23 cellular contexts compared by ENCODE assay signal in genomic region chr2:204731996-204732395, GRCh38.
DNase-seq lines count a peak whose midpoint lies in the region; TF ChIP-seq lines count a peak whose summit lies in the region.
"Had no signal": no experiment of that assay in that cellular context is flagged by ENCODE, and none has a peak within 500 bp of the region (broad histone marks: within the 10 kb centered on the region; RNA-seq: fewer than 3 reads in every experiment).

No MANE protein-coding gene starts in this region.

- H3K4me3 Mint-ChIP-seq in nephron progenitor cell, result no peak overlapping the region
- H3K4me3 Mint-ChIP-seq: CD14-positive monocyte; effector memory CD8-positive, alpha-beta T cell had no signal

- peaks cover 11% of the 10 kb centered on the region for H3K4me1 Mint-ChIP-seq in nephron progenitor cell
- H3K4me1 Mint-ChIP-seq: CD14-positive monocyte had no signal

- TF ChIP-seq CTCF in fibroblast of pulmonary artery (IDR thresholded peaks at IDR 0.05; ENCODE audit: low read length, missing control alignments) (no peak), nephron progenitor cell (IDR thresholded peaks at IDR 0.05) (no peak), GM20000 (IDR thresholded peaks at IDR 0.05; ENCODE audit: extremely low read depth, missing control alignments) (no peak)

- H3K9me3 Mint-ChIP-seq in nephron progenitor cell, result peaks cover 8% of the 10 kb centered on the region

- no peaks in the 10 kb centered on the region for H3K36me3 Mint-ChIP-seq in nephron progenitor cell (ENCODE audit: low read depth)
- H3K36me3 Mint-ChIP-seq: CD14-positive monocyte had no signal

- no peaks in the 10 kb centered on the region for H3K27me3 Mint-ChIP-seq in nephron progenitor cell (ENCODE audit: low read depth, poor library complexity)

- DNase-seq in GM03348 (ENCODE audit: low spot score) (peak; percentile 37), amniotic epithelial cell (ENCODE audit: low read depth) (peak; percentile 91), fibroblast of pulmonary artery (ENCODE audit: low read depth) (peak; percentile 81), nephron progenitor cell (no peak), SIG-M5 (lab: John Stamatoyannopoulos, UW) (no peak), GM20000 (ENCODE audit: low spot score) (no peak), KG1 (lab: John Stamatoyannopoulos, UW) (no peak)
- DNase-seq in central memory CD4-positive, alpha-beta T cell, result no peak
- DNase-seq: activated naive CD4-positive, alpha-beta T cell; activated T-cell treated with anti-CD3 and anti-CD28 coated beads, Interleukin-2, amount 50 U/mL, for 1 hour; anterior cingulate cortex; effector memory CD8-positive, alpha-beta T cell; esophagus squamous epithelium; head of caudate nucleus; MM.1S; mucosa of descending colon; NCI-H1436 treated with DMSO at 0.1 percent for 48 hours; NCI-H69; stimulated activated CD4-positive, alpha-beta T cell treated with anti-CD3 and anti-CD28 coated beads, Interleukin-1b, Interleukin-23, amount 100 ng/mL, for 48 hours; SW 1271 had no signal

- no peak overlapping the region for H3K4me3 ChIP-seq in fibroblast of pulmonary artery (replicated peaks; ENCODE audit: low read depth, low read length)
- H3K4me3 ChIP-seq: esophagus squamous epithelium, HAP-1, mucosa of descending colon, prostate gland had no signal

- H3K27ac Mint-ChIP-seq in nephron progenitor cell, result peak overlapping the region; percentile 50
- H3K27ac Mint-ChIP-seq: CD14-positive monocyte; effector memory CD8-positive, alpha-beta T cell had no signal

Comparison
In these comparisons a context has a peak if more than half of its experiments do, and no peak if none do; other contexts are left out.
1. DNase-seq: peak in GM03348 (single experiment), amniotic epithelial cell (single experiment) and fibroblast of pulmonary artery (single experiment); none in nephron progenitor cell (single experiment), SIG-M5 (single experiment), GM20000 (single experiment), KG1 (single experiment) and central memory CD4-positive, alpha-beta T cell (single experiment).